Comparison of ENCODE assay signal across 10 cellular contexts in genomic region chr13:114112826-114113322, GRCh38. TPM values are rescaled to one million over a fixed set of nuclear protein-coding genes. Genes with fewer than 3 reads are reported as not detected.
DNase-seq lines count a peak whose midpoint lies in the region; ATAC-seq and TF ChIP-seq lines count a peak whose summit lies in the region.
"Had no signal": no experiment of that assay in that cellular context is flagged by ENCODE, and none has a peak within 500 bp of the region (broad histone marks: within the 10 kb centered on the region; RNA-seq: fewer than 3 reads in every experiment).

No MANE protein-coding gene starts in this region.

- H3K9me3 ChIP-seq in spleen (no peaks in the 10 kb centered on the region), body of pancreas (no peaks in the 10 kb centered on the region)

- intact Hi-C loops in left colon (cut with DNase I, micrococcal nuclease) (no loop called here), spleen (cut with DNase I; ENCODE audit: low total_unique reads) (no loop called here), body of pancreas (cut with DNase I) (no loop called here)

- H3K4me1 Mint-ChIP-seq in activated CD4-positive, alpha-beta T cell treated with anti-CD3 and anti-CD28 coated beads, Interleukin-2, amount 10 ng/mL, durations not matched to agents 7 days and 5 days = peaks cover 75% of the 10 kb centered on the region
- H3K4me1 Mint-ChIP-seq in activated T-cell treated with anti-CD3 and anti-CD28 coated beads, Interleukin-2, amount 50 U/mL, for 4 hours (ENCODE audit: low read depth) = peaks cover 73% of the 10 kb centered on the region

- DNase-seq in activated CD4-positive, alpha-beta T cell treated with anti-CD3 and anti-CD28 coated beads, Interleukin-2, amount 10 ng/mL, durations not matched to agents 7 days and 5 days = no peak
- no peak for DNase-seq in activated CD4-positive, alpha-beta T cell treated with anti-CD3 and anti-CD28 coated beads for 1 hour
- DNase-seq in activated T-cell treated with anti-CD3 and anti-CD28 coated beads, Interleukin-2, amount 50 U/mL, for 4 hours = peak; percentile 3
- DNase-seq in left colon (peak; percentile 2 to 18), spleen (peak; percentile 63), body of pancreas (no peak), DMS53 treated with DMSO at 0.1 percent for 48 hours (lab: John Stamatoyannopoulos, UW; ENCODE audit: unreplicated experiment) (no peak), NCI-H1092 (lab: John Stamatoyannopoulos, UW) (no peak)
- DNase-seq: MV-4-11 had no signal

- TF ChIP-seq POLR2A in spleen (IDR thresholded peaks at IDR 0.05) = no peak
- no peak for TF ChIP-seq POLR2A in body of pancreas (IDR thresholded peaks at IDR 0.05)

- ATAC-seq in activated T-cell treated with anti-CD3 and anti-CD28 coated beads, Interleukin-2, amount 50 U/mL, for 4 hours = no peak
- no peak for ATAC-seq in left colon
- ATAC-seq in body of pancreas = no peak
- ATAC-seq: activated CD4-positive, CD25-positive, alpha-beta regulatory T cell treated with anti-CD3 and anti-CD28 coated beads, Interleukin-2, amount 50 U/mL, for 24 hours had no signal

- H3K4me1 ChIP-seq in spleen (peaks cover 32 to 81% (median 58%) of the 10 kb centered on the region in 6 donors), body of pancreas (peaks cover 11% of the 10 kb centered on the region)

- CTCF ChIA-PET in activated CD4-positive, alpha-beta T cell treated with anti-CD3 and anti-CD28 coated beads, Interleukin-2, amount 10 ng/mL, durations not matched to agents 7 days and 5 days (lab: Charles Lee) = interaction anchor here (1.2 to 3.5 kb wide), 2 partner anchors 15 to 160 kb away, joined by 3 to 15 read pairs; no protein-coding TSS in a partner anchor

- H3K4me3 Mint-ChIP-seq in activated CD4-positive, alpha-beta T cell treated with anti-CD3 and anti-CD28 coated beads, Interleukin-2, amount 10 ng/mL, durations not matched to agents 7 days and 5 days = no peak overlapping the region
- no peak overlapping the region for H3K4me3 Mint-ChIP-seq in activated T-cell treated with anti-CD3 and anti-CD28 coated beads, Interleukin-2, amount 50 U/mL, for 4 hours

- TF ChIP-seq CTCF in spleen (IDR thresholded peaks at IDR 0.05 in 8 of 11, conservative IDR thresholded peaks at IDR 0.05 in 3 of 11) (no peak), body of pancreas (IDR thresholded peaks at IDR 0.05) (no peak)

- H3K36me3 Mint-ChIP-seq in activated CD4-positive, alpha-beta T cell treated with anti-CD3 and anti-CD28 coated beads, Interleukin-2, amount 10 ng/mL, durations not matched to agents 7 days and 5 days (ENCODE audit: low read depth) = peaks cover 64% of the 10 kb centered on the region
- peaks cover 17% of the 10 kb centered on the region for H3K36me3 Mint-ChIP-seq in activated T-cell treated with anti-CD3 and anti-CD28 coated beads, Interleukin-2, amount 50 U/mL, for 4 hours (ENCODE audit: insufficient read depth)

- POLR2A ChIA-PET in activated CD4-positive, alpha-beta T cell treated with anti-CD3 and anti-CD28 coated beads, Interleukin-2, amount 10 ng/mL, durations not matched to agents 7 days and 5 days (lab: Charles Lee) = no interaction called here

- no peaks in the 10 kb centered on the region for H3K9me3 Mint-ChIP-seq in activated CD4-positive, alpha-beta T cell treated with anti-CD3 and anti-CD28 coated beads, Interleukin-2, amount 10 ng/mL, durations not matched to agents 7 days and 5 days
- H3K9me3 Mint-ChIP-seq in activated T-cell treated with anti-CD3 and anti-CD28 coated beads, Interleukin-2, amount 50 U/mL, for 4 hours = no peaks in the 10 kb centered on the region

- H3K27me3 Mint-ChIP-seq in activated CD4-positive, alpha-beta T cell treated with anti-CD3 and anti-CD28 coated beads, Interleukin-2, amount 10 ng/mL, durations not matched to agents 7 days and 5 days = no peaks in the 10 kb centered on the region
- no peaks in the 10 kb centered on the region for H3K27me3 Mint-ChIP-seq in activated T-cell treated with anti-CD3 and anti-CD28 coated beads, Interleukin-2, amount 50 U/mL, for 4 hours (ENCODE audit: low read depth)

- peak overlapping the region in 2 of 8 donors; percentile 51 to 73 for H3K27ac ChIP-seq in spleen
- H3K27ac ChIP-seq in body of pancreas = no peak overlapping the region

- no peak overlapping the region for H3K4me3 ChIP-seq in spleen
- no peak overlapping the region for H3K4me3 ChIP-seq in body of pancreas

- 87 to 93% (median 91%) methylated on average over 5 to 12 of the region's 12 CpGs for WGBS in spleen, 5 donors
- WGBS in body of pancreas, 2 donors = 83 to 85% methylated on average over 3 to 12 of the region's 12 CpGs

- H3K36me3 ChIP-seq in spleen (peaks cover 0 to 34% (median 0%) of the 10 kb centered on the region in 6 donors), body of pancreas (replicated peaks in 1 of 2; ENCODE audit: insufficient read depth in 1 of 2, low read depth in 2 of 2) (no peaks in the 10 kb centered on the region)

- no peaks in the 10 kb centered on the region for H3K27me3 ChIP-seq in spleen (replicated peaks in 1 of 7)
- H3K27me3 ChIP-seq in body of pancreas = no peaks in the 10 kb centered on the region

- peak overlapping the region; percentile 66 for H3K27ac Mint-ChIP-seq in activated CD4-positive, alpha-beta T cell treated with anti-CD3 and anti-CD28 coated beads, Interleukin-2, amount 10 ng/mL, durations not matched to agents 7 days and 5 days

RNA-seq across cellular contexts. Expression of gene RASA3, which starts 19.5 kb away (rescaled TPM):
- 100 to 1,000 TPM; 114 to 115 TPM for total RNA-seq in activated CD4-positive, alpha-beta T cell treated with anti-CD3 and anti-CD28 coated beads, Interleukin-2, amount 10 ng/mL, durations not matched to agents 7 days and 5 days
- 10 to 100 TPM; 23.7 to 28.7 (median 26.6) TPM for total RNA-seq in activated T-cell treated with anti-CD3 and anti-CD28 coated beads, Interleukin-2, amount 50 U/mL, for 4 hours
- total RNA-seq in left colon = 1 to 10 TPM; 6.5 to 9.0 TPM
- total RNA-seq in spleen = 10 to 100 TPM; 35.9 to 52.8 (median 52.0) TPM
- 10 to 100 TPM; 11.7 to 17.2 (median 12.1) TPM for polyA plus RNA-seq in spleen
- 10 to 100 TPM; 10.2 to 19.2 TPM for total RNA-seq in body of pancreas

Comparison
In these comparisons a context has a peak if more than half of its experiments do, and no peak if none do; other contexts are left out.
1. DNase-seq: peak in activated T-cell treated with anti-CD3 and anti-CD28 coated beads, Interleukin-2, amount 50 U/mL, for 4 hours (single experiment), left colon (2 of 2) and spleen (single experiment); none in activated CD4-positive, alpha-beta T cell treated with anti-CD3 and anti-CD28 coated beads, Interleukin-2, amount 10 ng/mL, durations not matched to agents 7 days and 5 days (single experiment), activated CD4-positive, alpha-beta T cell treated with anti-CD3 and anti-CD28 coated beads for 1 hour (single experiment), body of pancreas (0 of 4), DMS53 treated with DMSO at 0.1 percent for 48 hours (single experiment) and NCI-H1092 (single experiment).